Comparison of ENCODE assay signal across 8 cellular contexts in genomic region chr10:102230861-102231356, GRCh38. TPM values are rescaled to one million over a fixed set of nuclear protein-coding genes. Genes with fewer than 3 reads are reported as not detected.
A peak's percentile ranks its signal among the peaks of the same experiment; 100 is the strongest.
DNase-seq lines count a peak whose midpoint lies in the region; ATAC-seq and TF ChIP-seq lines count a peak whose summit lies in the region.

No MANE protein-coding gene starts in this region.

- peak overlapping the region; percentile 13 to 57 (median 42) for H3K4me3 ChIP-seq in heart right ventricle

- DNase-seq in Daoy (ENCODE audit: low read depth): peak; percentile 71
- DNase-seq in NCI-H2171 (lab: John Stamatoyannopoulos, UW): peak; percentile 10
- DNase-seq in activated effector memory CD4-positive, alpha-beta T cell treated with anti-CD3 and anti-CD28 coated beads, Interleukin-2, amount 50 U/mL, for 16 hours: peak; percentile 80
- DNase-seq in heart right ventricle: peak in 1 of 2 donors; percentile 40
- DNase-seq in retina: peak; percentile 74
- DNase-seq in GOT3 (lab: John Stamatoyannopoulos, UW): no peak

- H3K27ac ChIP-seq in heart right ventricle: no peak overlapping the region

- H3K4me1 ChIP-seq in heart right ventricle: peaks cover 10 to 48% (median 24%) of the 10 kb centered on the region in 9 donors

- no peaks in the 10 kb centered on the region for H3K36me3 ChIP-seq in heart right ventricle

- peak in 1 of 8 donors; percentile 2 for ATAC-seq in heart right ventricle
- no peak for ATAC-seq in GM18498 (IDR thresholded peaks at IDR 0.05; ENCODE audit: unreplicated experiment)
- ATAC-seq in HG02678 (IDR thresholded peaks at IDR 0.05; ENCODE audit: unreplicated experiment): no peak

- peaks cover 0 to 62% (median 36%) of the 10 kb centered on the region in 7 donors for H3K27me3 ChIP-seq in heart right ventricle

- H3K9me3 ChIP-seq in heart right ventricle: no peaks in the 10 kb centered on the region

- intact Hi-C loops in heart right ventricle (cut with DNase I): loop anchor here in 9 of 10 donors (1.0 to 10.0 kb wide), 8 partner anchors 116 to 244 kb away; no protein-coding TSS in a partner anchor

- TF ChIP-seq CTCF in heart right ventricle (IDR thresholded peaks at IDR 0.05): peak in 5 of 9 donors; percentile 15 to 47 (median 43)

- 2% methylated on average over 52 of the region's 52 CpGs for WGBS in heart right ventricle, 2 donors

RNA-seq across cellular contexts. Expression of gene ELOVL3, which starts 4.8 kb away (rescaled TPM):
- total RNA-seq in Daoy (2014; rRNA removed; shearing (Covaris generic)): 0.06 TPM in 1 of 2 replicates, not detected in the other
- total RNA-seq in heart right ventricle: under 1 TPM in 3 of 10 donors, not detected in 7; 0.22 to 0.45 (median 0.30) TPM
- polyA plus RNA-seq in heart right ventricle: under 1 TPM in 1 of 2 donors, not detected in 1; 0.23 TPM

RNA-seq across cellular contexts. Expression of gene PITX3, which starts 10.4 kb away (rescaled TPM):
- total RNA-seq in Daoy (2014; rRNA removed; shearing (Covaris generic)): not detected in 2 replicates
- 1 to 10 TPM in 4 of 10 donors, under 1 TPM in 6; 0.21 to 2.8 (median 0.86) TPM for total RNA-seq in heart right ventricle
- 10 to 100 TPM in 1 of 2 donors, 1 to 10 TPM in 1; 1.8 to 10.4 TPM for polyA plus RNA-seq in heart right ventricle

RNA-seq across cellular contexts. Expression of gene GBF1, which starts 14.4 kb away (rescaled TPM):
- 17.3 and 26.5 TPM in 2 replicates for total RNA-seq in Daoy (2014; rRNA removed; shearing (Covaris generic))
- total RNA-seq in heart right ventricle: 10 to 100 TPM; 43.6 to 60.5 (median 50.7) TPM
- polyA plus RNA-seq in heart right ventricle: 10 to 100 TPM; 20.7 to 25.6 TPM
